In genomic region chr9:93061791-93062299, GRCh38 we compare ENCODE assay signal across 8 cellular contexts. TPM values are rescaled to one million over a fixed set of nuclear protein-coding genes. Genes with fewer than 3 reads are reported as not detected.
DNase-seq lines count a peak whose midpoint lies in the region; ATAC-seq and TF ChIP-seq lines count a peak whose summit lies in the region.

No MANE protein-coding gene starts in this region.

- peaks cover 8% of the 10 kb centered on the region for H3K9me3 Mint-ChIP-seq in glutamatergic neuron (ENCODE audit: unreplicated experiment)

- peak; percentile 83 for DNase-seq in DMS53 (lab: John Stamatoyannopoulos, UW)
- peak; percentile 49 for DNase-seq in NCI-H146 treated with DMSO at 0.1 percent for 48 hours (lab: John Stamatoyannopoulos, UW; ENCODE audit: unreplicated experiment)
- peak; percentile 35 for DNase-seq in glutamatergic neuron
- DNase-seq in C1 segment of cervical spinal cord (lab: John Stamatoyannopoulos, UW) = no peak
- DNase-seq in HCEC 1CT = no peak
- DNase-seq in NCI-H2196 treated with DMSO at 0.1 percent for 48 hours (lab: John Stamatoyannopoulos, UW; ENCODE audit: unreplicated experiment) = no peak

- H3K4me3 Mint-ChIP-seq in glutamatergic neuron (ENCODE audit: unreplicated experiment) = peak overlapping the region; percentile 20

- H3K36me3 Mint-ChIP-seq in glutamatergic neuron (ENCODE audit: unreplicated experiment) = no peaks in the 10 kb centered on the region

- peaks cover 8% of the 10 kb centered on the region for H3K4me1 Mint-ChIP-seq in glutamatergic neuron (ENCODE audit: low read depth, unreplicated experiment)

- no peak for TF ChIP-seq CTCF in glutamatergic neuron (IDR thresholded peaks at IDR 0.05; ENCODE audit: partially characterized antibody, unreplicated experiment)

- peak overlapping the region; percentile 59 for H3K27ac Mint-ChIP-seq in glutamatergic neuron (ENCODE audit: unreplicated experiment)

- peak; percentile 35 for ATAC-seq in GM19455 (IDR thresholded peaks at IDR 0.05; ENCODE audit: unreplicated experiment)
- no peak for ATAC-seq in GM18498 (IDR thresholded peaks at IDR 0.05; ENCODE audit: unreplicated experiment)

- H3K27me3 Mint-ChIP-seq in glutamatergic neuron (ENCODE audit: unreplicated experiment) = peaks cover 12% of the 10 kb centered on the region

RNA-seq across cellular contexts. Expression of gene SUSD3, which starts 3.3 kb away (rescaled TPM):
- not detected for total RNA-seq in glutamatergic neuron (ENCODE audit: unreplicated experiment)

RNA-seq across cellular contexts. Expression of gene CARD19, which starts 34.2 kb away (rescaled TPM):
- 55.8 TPM for total RNA-seq in glutamatergic neuron (ENCODE audit: unreplicated experiment)

Comparison
In these comparisons a context has a peak if more than half of its experiments do, and no peak if none do; other contexts are left out.
1. DNase-seq: peak in DMS53 (single experiment), NCI-H146 treated with DMSO at 0.1 percent for 48 hours (single experiment) and glutamatergic neuron (single experiment); none in C1 segment of cervical spinal cord (0 of 14), HCEC 1CT (single experiment) and NCI-H2196 treated with DMSO at 0.1 percent for 48 hours (single experiment).